In the genomic region with DNA sequence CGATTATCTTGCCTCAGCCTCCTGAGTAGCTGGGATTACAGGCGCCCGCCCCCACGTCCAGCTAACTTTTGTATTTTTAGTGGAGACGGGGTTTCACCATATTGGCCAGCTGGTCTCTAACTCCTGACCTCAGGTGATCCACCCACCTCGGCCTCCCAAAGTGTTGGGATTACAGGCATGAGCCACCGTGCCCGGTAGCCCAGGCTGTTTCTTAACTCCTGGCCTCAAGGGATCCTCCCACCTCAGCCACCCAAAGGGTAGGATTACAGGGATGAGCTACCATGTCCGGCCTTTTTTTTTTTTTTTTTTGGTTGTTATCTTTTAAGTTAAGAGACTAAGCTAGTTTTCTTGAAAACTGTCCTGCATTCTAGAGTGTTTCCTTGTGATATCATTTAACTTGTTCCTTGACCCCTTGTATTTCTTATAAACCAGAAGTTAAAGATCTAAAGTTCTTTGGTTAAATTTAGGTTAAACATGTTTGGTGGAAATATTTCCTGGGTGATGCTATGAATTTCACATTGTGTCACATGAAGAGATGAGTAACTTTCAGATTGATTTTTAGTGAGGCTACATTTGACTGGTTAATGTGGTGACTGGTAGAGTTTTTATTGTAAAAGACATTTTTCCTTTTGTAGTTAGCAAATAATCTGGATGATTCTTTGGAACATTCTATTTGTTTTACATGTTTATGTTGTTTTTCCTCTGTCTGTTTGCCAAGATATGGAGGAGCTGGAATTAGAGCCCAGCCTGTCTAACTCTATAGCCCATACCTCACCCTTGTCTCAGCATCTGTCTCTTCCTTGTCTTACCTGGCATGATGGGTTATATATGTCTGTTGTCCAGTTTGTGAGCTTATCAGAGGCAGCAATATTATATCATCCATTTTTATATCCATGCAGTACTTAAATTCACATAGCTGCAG, we compare ENCODE assay signal across 13 cellular contexts. TPM values are rescaled to one million over a fixed set of nuclear protein-coding genes. Genes with fewer than 3 reads are reported as not detected.
A peak's percentile ranks its signal among the peaks of the same experiment; 100 is the strongest.
DNase-seq lines count a peak whose midpoint lies in the region; ATAC-seq and FAIRE-seq lines count a peak whose summit lies in the region.
"Had no signal": no experiment of that assay in that cellular context is flagged by ENCODE, and none has a peak within 500 bp of the region (broad histone marks: within the 10 kb centered on the region; RNA-seq: fewer than 3 reads in every experiment).

No MANE protein-coding gene starts in this region.

- H3K4me3 Mint-ChIP-seq in CD4-positive, alpha-beta memory T cell, result peak overlapping the region in 6 of 8 donors; percentile 46 to 79 (median 64)
- H3K4me3 Mint-ChIP-seq in effector memory CD8-positive, alpha-beta T cell, result peak overlapping the region; percentile 65 to 70
- H3K4me3 Mint-ChIP-seq: naive B cell had no signal

- no peak overlapping the region for H3K4me3 ChIP-seq in ACC112 (ENCODE audit: low read depth, low read length)
- H3K4me3 ChIP-seq in CD4-positive, alpha-beta memory T cell (ENCODE audit: low read length in 2 of 2), result no peak overlapping the region
- H3K4me3 ChIP-seq: sigmoid colon had no signal

- ATAC-seq in effector memory CD8-positive, alpha-beta T cell (replicated peaks), result no peak
- ATAC-seq in GM21576 (IDR thresholded peaks at IDR 0.05; ENCODE audit: unreplicated experiment), result no peak
- no peak for ATAC-seq in GM21717 (IDR thresholded peaks at IDR 0.05; ENCODE audit: unreplicated experiment)

- peaks cover 42 to 67% (median 52%) of the 10 kb centered on the region in 4 donors for H3K4me1 Mint-ChIP-seq in CD4-positive, alpha-beta memory T cell
- H3K4me1 Mint-ChIP-seq in effector memory CD8-positive, alpha-beta T cell (ENCODE audit: low read depth in 2 of 2), result peaks cover 50 to 72% of the 10 kb centered on the region in 2 donors

- H3K4me1 ChIP-seq in ACC112 (ENCODE audit: control insufficient read depth, insufficient read depth, low read length, unreplicated experiment), result peaks cover 36% of the 10 kb centered on the region
- peaks cover 64% of the 10 kb centered on the region for H3K4me1 ChIP-seq in CD4-positive, alpha-beta memory T cell (ENCODE audit: insufficient read depth, low read length)

- peak; percentile 57 for FAIRE-seq in RCC 7860 (lab: Jason Lieb, UNC)

- POLR2A ChIA-PET in CD4-positive, alpha-beta memory T cell (lab: Charles Lee; ENCODE audit: partially characterized antibody), result interaction anchor here (1.2 to 8.2 kb wide), 3 partner anchors 20 to 197 kb away, joined by 5 to 178 read pairs (median 29); a partner anchor contains a TSS

- no peaks in the 10 kb centered on the region for H3K9me3 Mint-ChIP-seq in CD4-positive, alpha-beta memory T cell
- no peaks in the 10 kb centered on the region for H3K9me3 Mint-ChIP-seq in effector memory CD8-positive, alpha-beta T cell
- H3K9me3 Mint-ChIP-seq: naive B cell had no signal

- H2AFZ ChIP-seq in ACC112 (ENCODE audit: low read length, unreplicated experiment), result no peak overlapping the region

- H3K27me3 Mint-ChIP-seq in CD4-positive, alpha-beta memory T cell, result no peaks in the 10 kb centered on the region
- H3K27me3 Mint-ChIP-seq in effector memory CD8-positive, alpha-beta T cell, result no peaks in the 10 kb centered on the region
- H3K27me3 Mint-ChIP-seq: naive B cell had no signal

- no peaks in the 10 kb centered on the region for H3K36me3 Mint-ChIP-seq in CD4-positive, alpha-beta memory T cell
- H3K36me3 Mint-ChIP-seq in effector memory CD8-positive, alpha-beta T cell (ENCODE audit: insufficient read depth), result peaks cover 5% of the 10 kb centered on the region
- H3K36me3 Mint-ChIP-seq: naive B cell had no signal

- H3K36me3 ChIP-seq in ACC112 (ENCODE audit: insufficient read depth, low read length), result peaks cover 17% of the 10 kb centered on the region; the same call in 1 of the 2 replicates
- no peaks in the 10 kb centered on the region for H3K36me3 ChIP-seq in CD4-positive, alpha-beta memory T cell (ENCODE audit: insufficient read depth, low read length)
- H3K36me3 ChIP-seq: sigmoid colon had no signal

- H3K79me2 ChIP-seq in ACC112 (ENCODE audit: control insufficient read depth, insufficient read depth, low read length, unreplicated experiment), result peaks cover 54% of the 10 kb centered on the region

- H3K27ac Mint-ChIP-seq in CD4-positive, alpha-beta memory T cell, result peak overlapping the region; percentile 68 to 96 (median 91)
- peak overlapping the region; percentile 92 to 95 for H3K27ac Mint-ChIP-seq in effector memory CD8-positive, alpha-beta T cell

- CTCF ChIA-PET in CD4-positive, alpha-beta memory T cell (lab: Charles Lee; ENCODE audit: partially characterized antibody), result interaction anchor here (1.4 to 2.1 kb wide), 2 partner anchors 9 to 20 kb away, joined by 3 to 9 read pairs; no protein-coding TSS in a partner anchor

- peak overlapping the region; percentile 72 for H3K27ac ChIP-seq in ACC112 (ENCODE audit: low read depth, low read length)
- H3K27ac ChIP-seq in CD4-positive, alpha-beta memory T cell (ENCODE audit: low read depth, low read length), result peak overlapping the region; percentile 68
- H3K27ac ChIP-seq: KMS-11, sigmoid colon had no signal

- no peak for DNase-seq in CD4-positive, alpha-beta memory T cell
- DNase-seq in RCC 7860 (ENCODE audit: low spot score) (peak; percentile 55), HPDE6-E6E7 (ENCODE audit: extremely low spot score) (no peak), NCI-H526 treated with DMSO at 0.1 percent for 48 hours (lab: John Stamatoyannopoulos, UW) (no peak)
- DNase-seq in effector memory CD8-positive, alpha-beta T cell, result no peak
- DNase-seq: naive B cell, NCI-H1930, sigmoid colon, substantia nigra had no signal

- intact Hi-C loops in CD4-positive, alpha-beta memory T cell (cut with micrococcal nuclease), result no loop called here

- H3K9me3 ChIP-seq in CD4-positive, alpha-beta memory T cell (ENCODE audit: control insufficient read depth in 1 of 2, low read length in 2 of 2), result no peaks in the 10 kb centered on the region
- H3K9me3 ChIP-seq: sigmoid colon had no signal

- no peaks in the 10 kb centered on the region for H3K27me3 ChIP-seq in ACC112 (ENCODE audit: insufficient read depth, low read length)
- no peaks in the 10 kb centered on the region for H3K27me3 ChIP-seq in CD4-positive, alpha-beta memory T cell (ENCODE audit: insufficient read depth, low read length)
- H3K27me3 ChIP-seq: sigmoid colon had no signal

RNA-seq across cellular contexts. Expression of a gene that starts 5.2 kb away (rescaled TPM):
- total RNA-seq in CD4-positive, alpha-beta memory T cell, result 1 to 10 TPM; 5.4 to 7.7 TPM
- polyA plus RNA-seq in CD4-positive, alpha-beta memory T cell, result 1 to 10 TPM in 1 of 2 donors, under 1 TPM in 1; 0.20 to 1.2 TPM

RNA-seq across cellular contexts. Expression of a gene that starts 15.6 kb away (rescaled TPM):
- 10 to 100 TPM; 11.5 to 11.7 TPM for total RNA-seq in CD4-positive, alpha-beta memory T cell
- 10 to 100 TPM; 10.0 to 10.3 TPM for polyA plus RNA-seq in CD4-positive, alpha-beta memory T cell

RNA-seq across cellular contexts. Expression of a gene that starts 35.4 kb away (rescaled TPM):
- 100 to 1,000 TPM; 225 to 227 TPM for total RNA-seq in CD4-positive, alpha-beta memory T cell
- 10 to 100 TPM; 53.6 to 84.8 TPM for polyA plus RNA-seq in CD4-positive, alpha-beta memory T cell
